2 cellular contexts compared by ENCODE assay signal in genomic region chr15:57479005-57479404, GRCh38.
TF ChIP-seq lines count a peak whose summit lies in the region.

No MANE protein-coding gene starts in this region.

TF ChIP-seq in WTC11, 78 proteins besides CTCF, POLR2A, EP300 and RAD21:
- TF ChIP-seq GABPB1 (CRISPR knock-in tag; IDR thresholded peaks at IDR 0.05) (no peak), ELF4 (CRISPR knock-in tag; IDR thresholded peaks at IDR 0.05; ENCODE audit: low read depth) (no peak), SMAD4 (CRISPR knock-in tag; IDR thresholded peaks at IDR 0.05) (no peak), NFATC4 (CRISPR knock-in tag; IDR thresholded peaks at IDR 0.05) (no peak), ERG (CRISPR knock-in tag; IDR thresholded peaks at IDR 0.05) (no peak), ZNF416 (CRISPR knock-in tag; IDR thresholded peaks at IDR 0.05) (no peak), RELA (CRISPR knock-in tag; IDR thresholded peaks at IDR 0.05; ENCODE audit: borderline replicate concordance) (no peak), JUN (CRISPR knock-in tag; IDR thresholded peaks at IDR 0.05) (no peak), ATF1 (CRISPR knock-in tag; IDR thresholded peaks at IDR 0.05) (no peak), FOXP4 (CRISPR knock-in tag; IDR thresholded peaks at IDR 0.05) (no peak), NFYB (CRISPR knock-in tag; conservative IDR thresholded peaks at IDR 0.05; ENCODE audit: low read depth) (no peak), E2F1 (CRISPR knock-in tag; IDR thresholded peaks at IDR 0.05) (no peak), TP53 (CRISPR knock-in tag; IDR thresholded peaks at IDR 0.05) (no peak), NR3C1 (CRISPR knock-in tag; conservative IDR thresholded peaks at IDR 0.05; ENCODE audit: low read depth) (no peak), EMX1 (CRISPR knock-in tag; IDR thresholded peaks at IDR 0.05) (no peak), GRHL2 (CRISPR knock-in tag; IDR thresholded peaks at IDR 0.05; ENCODE audit: insufficient replicate concordance, severe bottlenecking) (no peak), ZNF281 (CRISPR knock-in tag; IDR thresholded peaks at IDR 0.05) (no peak), ZNF671 (CRISPR knock-in tag; IDR thresholded peaks at IDR 0.05) (no peak), ESRRA (CRISPR knock-in tag; IDR thresholded peaks at IDR 0.05; ENCODE audit: borderline replicate concordance) (no peak)

TF ChIP-seq in HepG2, 621 proteins besides CTCF, POLR2A, EP300 and RAD21:
- no peak for TF ChIP-seq ZNF562 (CRISPR knock-in tag; IDR thresholded peaks at IDR 0.05; ENCODE audit: borderline replicate concordance)
- no peak for TF ChIP-seq ZNF703 (CRISPR knock-in tag; IDR thresholded peaks at IDR 0.05; ENCODE audit: borderline replicate concordance)
- TF ChIP-seq ZNF577 (CRISPR knock-in tag; IDR thresholded peaks at IDR 0.05; ENCODE audit: borderline replicate concordance, low read depth): no peak
- TF ChIP-seq ZNF674 (CRISPR knock-in tag; IDR thresholded peaks at IDR 0.05; ENCODE audit: low read depth): no peak
- no peak for TF ChIP-seq ATF6 (CRISPR knock-in tag; conservative IDR thresholded peaks at IDR 0.05)
- no peak for TF ChIP-seq ZBTB44 (CRISPR knock-in tag; IDR thresholded peaks at IDR 0.05)
- TF ChIP-seq ZNF781 (CRISPR knock-in tag; IDR thresholded peaks at IDR 0.05; ENCODE audit: borderline replicate concordance, not compliant biosample characterization): no peak
- TF ChIP-seq NPAS2 (CRISPR knock-in tag; IDR thresholded peaks at IDR 0.05; ENCODE audit: borderline replicate concordance): no peak
- TF ChIP-seq ZNF552 (CRISPR knock-in tag; IDR thresholded peaks at IDR 0.05; ENCODE audit: borderline replicate concordance): no peak
- no peak for TF ChIP-seq ZNF232 (CRISPR knock-in tag; IDR thresholded peaks at IDR 0.05; ENCODE audit: borderline replicate concordance)
- TF ChIP-seq MEIS2 (CRISPR knock-in tag; IDR thresholded peaks at IDR 0.05): no peak
- TF ChIP-seq TP53 (CRISPR knock-in tag; conservative IDR thresholded peaks at IDR 0.05): no peak
- TF ChIP-seq HOXD1 (CRISPR knock-in tag; IDR thresholded peaks at IDR 0.05): no peak
- no peak for TF ChIP-seq ZNF34 (CRISPR knock-in tag; IDR thresholded peaks at IDR 0.05; ENCODE audit: borderline replicate concordance)
- TF ChIP-seq ZNF878 (CRISPR knock-in tag; IDR thresholded peaks at IDR 0.05): no peak
- no peak for TF ChIP-seq ZNF503 (CRISPR knock-in tag; IDR thresholded peaks at IDR 0.05)
